ENCODE assay signal across 1 cellular context in the genomic region with DNA sequence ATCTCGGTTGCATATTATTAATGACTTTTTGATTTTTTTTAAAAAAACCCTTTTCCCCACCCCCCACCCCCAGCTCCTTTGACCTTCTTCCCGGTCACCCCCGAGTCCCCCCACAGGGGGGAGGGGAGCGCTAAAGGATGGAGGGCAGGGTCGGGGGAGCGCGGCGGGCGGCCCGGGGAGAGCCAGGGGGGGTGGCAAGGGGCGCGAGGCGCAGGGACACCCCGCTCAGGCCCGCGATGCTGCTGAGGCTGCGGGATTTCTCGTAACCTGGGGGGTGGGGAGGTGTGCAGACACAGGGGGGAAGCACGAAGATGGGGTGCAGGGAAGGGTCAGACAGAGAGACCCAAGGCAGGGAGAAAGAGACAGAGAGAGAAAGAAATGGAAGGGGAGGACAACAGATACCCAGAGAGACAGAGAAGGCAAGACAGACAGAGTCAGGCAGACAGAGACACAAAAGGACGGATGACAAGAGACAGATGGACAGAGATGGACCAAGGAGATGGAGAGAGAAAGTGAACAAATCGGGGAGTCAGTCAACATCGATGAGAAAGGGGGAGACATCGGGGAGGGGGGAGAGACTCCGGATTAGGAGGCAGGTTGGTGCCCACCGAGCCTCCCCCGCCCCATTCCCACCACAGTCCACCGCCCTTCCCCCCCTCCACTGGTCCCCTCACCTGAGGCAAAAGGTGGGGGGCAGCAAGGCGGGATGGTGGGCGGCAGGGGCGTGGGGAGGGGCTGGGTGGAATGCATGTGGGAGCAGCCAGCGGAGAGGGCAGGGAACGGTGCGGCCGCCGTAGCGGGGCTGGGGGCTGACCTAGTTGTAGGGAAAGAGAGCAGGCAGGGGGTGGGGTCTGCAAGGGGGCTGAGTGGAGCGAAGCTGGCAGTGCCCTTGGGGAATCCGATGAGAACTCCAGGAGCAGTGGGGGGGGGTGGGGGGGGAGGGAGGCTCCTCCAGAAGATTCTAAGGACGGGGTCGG.
TF ChIP-seq lines count a peak whose summit lies in the region.

No MANE protein-coding gene starts in this region.

TF ChIP-seq in HepG2, 621 proteins besides CTCF, POLR2A, EP300 and RAD21:
- TF ChIP-seq GLMP (CRISPR knock-in tag; IDR thresholded peaks at IDR 0.05; ENCODE audit: borderline replicate concordance) (no peak), ZNF354B (CRISPR knock-in tag; IDR thresholded peaks at IDR 0.05) (no peak), ZNF18 (CRISPR knock-in tag; IDR thresholded peaks at IDR 0.05; ENCODE audit: insufficient replicate concordance) (no peak), ELF1 (CRISPR knock-in tag; IDR thresholded peaks at IDR 0.05) (no peak), HNF4A (CRISPR knock-in tag; IDR thresholded peaks at IDR 0.05) (no peak), ZNF549 (CRISPR knock-in tag; IDR thresholded peaks at IDR 0.05) (no peak), RARA (CRISPR knock-in tag; IDR thresholded peaks at IDR 0.05) (no peak), PHF5A (CRISPR knock-in tag; IDR thresholded peaks at IDR 0.05; ENCODE audit: low read depth, unreplicated experiment) (no peak), MTERF4 (CRISPR knock-in tag; IDR thresholded peaks at IDR 0.05) (no peak), HNRNPUL1 (IDR thresholded peaks at IDR 0.05; ENCODE audit: low read depth, low read length) (no peak), PAF1 (CRISPR knock-in tag; IDR thresholded peaks at IDR 0.05) (no peak), ZNF12 (CRISPR knock-in tag; IDR thresholded peaks at IDR 0.05) (no peak), REPIN1 (CRISPR knock-in tag; IDR thresholded peaks at IDR 0.05; ENCODE audit: borderline replicate concordance, low read depth) (no peak), ZNF850 (CRISPR knock-in tag; conservative IDR thresholded peaks at IDR 0.05) (no peak), JUND (CRISPR knock-in tag; IDR thresholded peaks at IDR 0.05) (no peak), NAIF1 (CRISPR knock-in tag; IDR thresholded peaks at IDR 0.05; ENCODE audit: borderline replicate concordance) (no peak), ZNF883 (CRISPR knock-in tag; IDR thresholded peaks at IDR 0.05; ENCODE audit: not compliant biosample characterization) (no peak)
- TF ChIP-seq, protein P1, sequence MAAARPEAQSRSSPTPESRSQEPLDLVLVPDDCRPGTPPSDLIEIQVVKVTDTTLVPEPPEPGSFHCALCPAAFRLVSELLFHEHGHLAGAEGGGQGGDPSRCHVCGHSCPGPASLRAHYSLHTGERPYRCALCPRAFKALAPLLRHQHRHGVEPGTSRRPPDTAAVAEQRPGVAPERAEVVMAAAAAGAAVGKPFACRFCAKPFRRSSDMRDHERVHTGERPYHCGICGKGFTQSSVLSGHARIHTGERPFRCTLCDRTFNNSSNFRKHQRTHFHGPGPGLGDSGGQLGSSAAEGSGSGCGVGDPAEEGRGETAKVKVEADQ (CRISPR knock-in tag; IDR thresholded peaks at IDR 0.05; ENCODE audit: borderline replicate concordance) = no peak
- TF ChIP-seq, protein P2, sequence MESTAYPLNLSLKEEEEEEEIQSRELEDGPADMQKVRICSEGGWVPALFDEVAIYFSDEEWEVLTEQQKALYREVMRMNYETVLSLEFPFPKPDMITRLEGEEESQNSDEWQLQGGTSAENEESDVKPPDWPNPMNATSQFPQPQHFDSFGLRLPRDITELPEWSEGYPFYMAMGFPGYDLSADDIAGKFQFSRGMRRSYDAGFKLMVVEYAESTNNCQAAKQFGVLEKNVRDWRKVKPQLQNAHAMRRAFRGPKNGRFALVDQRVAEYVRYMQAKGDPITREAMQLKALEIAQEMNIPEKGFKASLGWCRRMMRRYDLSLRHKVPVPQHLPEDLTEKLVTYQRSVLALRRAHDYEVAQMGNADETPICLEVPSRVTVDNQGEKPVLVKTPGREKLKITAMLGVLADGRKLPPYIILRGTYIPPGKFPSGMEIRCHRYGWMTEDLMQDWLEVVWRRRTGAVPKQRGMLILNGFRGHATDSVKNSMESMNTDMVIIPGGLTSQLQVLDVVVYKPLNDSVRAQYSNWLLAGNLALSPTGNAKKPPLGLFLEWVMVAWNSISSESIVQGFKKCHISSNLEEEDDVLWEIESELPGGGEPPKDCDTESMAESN (CRISPR knock-in tag; conservative IDR thresholded peaks at IDR 0.05) = no peak
- TF ChIP-seq, protein P3, sequence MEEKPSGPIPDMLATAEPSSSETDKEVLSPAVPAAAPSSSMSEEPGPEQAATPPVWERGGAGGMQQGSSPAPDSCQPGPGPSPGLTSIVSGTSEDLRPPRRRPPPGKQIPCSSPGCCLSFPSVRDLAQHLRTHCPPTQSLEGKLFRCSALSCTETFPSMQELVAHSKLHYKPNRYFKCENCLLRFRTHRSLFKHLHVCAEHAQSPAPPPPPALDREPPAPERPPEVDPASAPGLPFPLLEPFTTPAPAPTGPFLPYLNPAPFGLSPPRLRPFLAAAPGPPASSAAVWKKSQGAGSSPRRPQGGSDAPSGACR (CRISPR knock-in tag; IDR thresholded peaks at IDR 0.05) = no peak
TF ChIP-seq in HepG2: peak in this region for 0.
